8 cellular contexts compared by ENCODE assay signal in genomic region chr5:892390-893136, GRCh38. TPM values are rescaled to one million over a fixed set of nuclear protein-coding genes. Genes with fewer than 3 reads are reported as not detected.
A peak's percentile ranks its signal among the peaks of the same experiment; 100 is the strongest.
DNase-seq lines count a peak whose midpoint lies in the region; ATAC-seq and TF ChIP-seq lines count a peak whose summit lies in the region.

BRD9 (minus strand) TSS chr5:892801; CDS start chr5:892657, 144 bp downstream.
TRIP13 (plus strand) TSS chr5:892884; CDS start chr5:892999, 115 bp downstream.

- no peak for DNase-seq in GM12864 (ENCODE audit: low read depth)
- peak; percentile 97 for DNase-seq in HEK293T (ENCODE audit: extremely low spot score)
- peak; percentile 70 for DNase-seq in MV-4-11 (lab: John Stamatoyannopoulos, UW)
- DNase-seq in T-cell, result peak; percentile 63 to 87 (median 80)
- DNase-seq in amniotic stem cell (lab: John Stamatoyannopoulos, UW), result peak; percentile 53
- DNase-seq in left ventricle myocardium superior, result peak; percentile 92
- DNase-seq in pulmonary artery endothelial cell (ENCODE audit: low read depth, low spot score), result no peak
- peak; percentile 67 to 79 for DNase-seq in uterus

- ATAC-seq in T-cell (replicated peaks in 1 of 4) (peak; percentile 94 to 98 (median 96)), left ventricle myocardium superior (peak; percentile 98)

- H3K4me1 ChIP-seq in uterus, result peaks cover 0 to 20% of the 10 kb centered on the region in 2 donors

- CTCF ChIA-PET in HEK293T (lab: Yijun Ruan, JAX) (interaction anchor here (1.0 to 2.8 kb wide), 3 partner anchors 10 to 576 kb away, joined by 3 to 12 read pairs (median 3); no protein-coding TSS in a partner anchor), T-cell (lab: Charles Lee) (no interaction called here)

- peak within 1 kb of the TSS; percentile 78 to 86 for H3K27ac ChIP-seq in uterus

- H3K4me3 ChIP-seq in GM12864 (ENCODE audit: low read depth, low read length), result peak within 1 kb of the TSS; percentile 97
- peak within 1 kb of the TSS; percentile 74 to 91 for H3K4me3 ChIP-seq in uterus

- no peaks in the 10 kb centered on the region for H3K36me3 ChIP-seq in uterus

- H3K9me3 ChIP-seq in uterus, result no peaks in the 10 kb centered on the region

- intact Hi-C loops in left ventricle myocardium superior (cut with micrococcal nuclease), result no loop called here
- intact Hi-C loops in uterus (cut with DNase I; ENCODE audit: low total_unique reads), result no loop called here

- peak within 1 kb of the TSS; percentile 40 to 83 for H3K27ac Mint-ChIP-seq in T-cell

- TF ChIP-seq CTCF in GM12864 (IDR thresholded peaks at IDR 0.05; ENCODE audit: low read depth, low read length, missing control alignments) (no peak), uterus (IDR thresholded peaks at IDR 0.05) (peak in 3 of 4 experiments; percentile 20 to 29 (median 22))

- POLR2A ChIA-PET in HEK293T (lab: Yijun Ruan, JAX), result interaction anchor here (0.6 to 3.5 kb wide), 16 partner anchors 8 to 562 kb away, joined by 3 to 28 read pairs (median 3); partner anchors contain the start of gene TPPP
- POLR2A ChIA-PET in T-cell (lab: Charles Lee), result interaction anchor here (0.6 to 0.7 kb wide), 2 partner anchors 221 to 704 kb away, joined by 3 read pairs; no protein-coding TSS in a partner anchor

- peak in 1 of 2 donors; percentile 72 for TF ChIP-seq POLR2A in uterus (IDR thresholded peaks at IDR 0.05)

- H3K9me3 Mint-ChIP-seq in T-cell, result no peaks in the 10 kb centered on the region

- peaks cover 15 to 34% (median 32%) of the 10 kb centered on the region in 3 donors for H3K4me1 Mint-ChIP-seq in T-cell

- peak within 1 kb of the TSS; percentile 82 to 87 (median 85) for H3K4me3 Mint-ChIP-seq in T-cell

- no peaks in the 10 kb centered on the region for H3K27me3 ChIP-seq in uterus

- no peaks in the 10 kb centered on the region for H3K27me3 Mint-ChIP-seq in T-cell

- peaks cover 17% of the 10 kb centered on the region for H3K36me3 Mint-ChIP-seq in T-cell

TF ChIP-seq in HEK293T, 16 proteins besides CTCF, POLR2A, EP300 and RAD21:
- TF ChIP-seq FOXK2 (IDR thresholded peaks at IDR 0.05) (no peak), CTBP1 (IDR thresholded peaks at IDR 0.05; ENCODE audit: borderline replicate concordance) (no peak), ELF4 (IDR thresholded peaks at IDR 0.05) (no peak), PKNOX1 (IDR thresholded peaks at IDR 0.05) (no peak), ZNF384 (IDR thresholded peaks at IDR 0.05) (no peak), TARDBP (IDR thresholded peaks at IDR 0.05) (no peak), SUZ12 (IDR thresholded peaks at IDR 0.05) (no peak), ARNT (IDR thresholded peaks at IDR 0.05) (peak; percentile 29; the same call in 1 of the 2 replicates), LEF1 (IDR thresholded peaks at IDR 0.05; ENCODE audit: borderline replicate concordance) (peak; percentile 82), SP1 (IDR thresholded peaks at IDR 0.05) (no peak), L3MBTL2 (conservative IDR thresholded peaks at IDR 0.05) (peak; percentile 91), BHLHE40 (IDR thresholded peaks at IDR 0.05; ENCODE audit: borderline replicate concordance) (no peak), NFRKB (IDR thresholded peaks at IDR 0.05) (no peak)
TF ChIP-seq in HEK293T: peak in this region for 3.

RNA-seq across cellular contexts. Expression of gene BRD9, which starts in this region (rescaled TPM):
- total RNA-seq in T-cell, result 100 to 1,000 TPM in 1 of 5 donors, 10 to 100 TPM in 4; 78.3 to 127 (median 83.0) TPM
- total RNA-seq in left ventricle myocardium superior, result 26.1 TPM
- 50.6 and 54.9 TPM in 2 replicates for total RNA-seq in pulmonary artery endothelial cell
- 10 to 100 TPM; 31.0 to 53.9 (median 44.2) TPM for total RNA-seq in uterus

RNA-seq across cellular contexts. Expression of gene TRIP13, which starts in this region (rescaled TPM):
- total RNA-seq in T-cell (1 to 10 TPM in 2 of 5 donors, under 1 TPM in 3; 0.66 to 1.3 (median 0.95) TPM), left ventricle myocardium superior (0.32 TPM), pulmonary artery endothelial cell (37.9 and 53.7 TPM in 2 replicates), uterus (10 to 100 TPM in 1 of 4 donors, 1 to 10 TPM in 2, not detected in 1; 1.2 to 10.5 (median 1.3) TPM)

Comparison
In these comparisons a context has a peak if more than half of its experiments do, and no peak if none do; other contexts are left out.
1. DNase-seq: peak in HEK293T (single experiment), MV-4-11 (single experiment), T-cell (34 of 34), amniotic stem cell (single experiment), left ventricle myocardium superior (single experiment) and uterus (2 of 2); none in GM12864 (single experiment) and pulmonary artery endothelial cell (single experiment).